ENCODE assay signal across 1 cellular context in the genomic region with DNA sequence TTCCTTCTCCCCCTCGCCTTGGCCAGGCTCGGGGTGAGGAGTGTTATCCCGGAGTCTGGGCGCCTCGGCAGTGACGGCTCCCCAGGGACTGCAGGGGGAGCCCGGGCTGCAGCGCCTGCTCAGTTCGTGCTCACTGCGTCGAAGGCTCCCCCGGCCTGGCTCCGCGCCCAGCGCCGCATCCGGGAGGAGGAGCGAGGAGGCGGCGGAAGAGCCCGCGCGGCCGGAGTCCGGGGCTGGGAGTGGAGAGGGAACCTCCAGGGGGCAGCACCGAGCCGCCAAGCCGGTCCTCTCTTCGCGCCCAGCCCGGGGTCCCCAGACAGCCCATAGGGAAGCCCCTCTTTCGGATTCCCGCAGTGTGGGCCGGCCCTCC.
TF ChIP-seq lines count a peak whose summit lies in the region.

No MANE protein-coding gene starts in this region.

TF ChIP-seq in HEK293, 187 proteins besides CTCF, POLR2A, EP300 and RAD21 (continued from another document):
- TF ChIP-seq, protein P1, sequence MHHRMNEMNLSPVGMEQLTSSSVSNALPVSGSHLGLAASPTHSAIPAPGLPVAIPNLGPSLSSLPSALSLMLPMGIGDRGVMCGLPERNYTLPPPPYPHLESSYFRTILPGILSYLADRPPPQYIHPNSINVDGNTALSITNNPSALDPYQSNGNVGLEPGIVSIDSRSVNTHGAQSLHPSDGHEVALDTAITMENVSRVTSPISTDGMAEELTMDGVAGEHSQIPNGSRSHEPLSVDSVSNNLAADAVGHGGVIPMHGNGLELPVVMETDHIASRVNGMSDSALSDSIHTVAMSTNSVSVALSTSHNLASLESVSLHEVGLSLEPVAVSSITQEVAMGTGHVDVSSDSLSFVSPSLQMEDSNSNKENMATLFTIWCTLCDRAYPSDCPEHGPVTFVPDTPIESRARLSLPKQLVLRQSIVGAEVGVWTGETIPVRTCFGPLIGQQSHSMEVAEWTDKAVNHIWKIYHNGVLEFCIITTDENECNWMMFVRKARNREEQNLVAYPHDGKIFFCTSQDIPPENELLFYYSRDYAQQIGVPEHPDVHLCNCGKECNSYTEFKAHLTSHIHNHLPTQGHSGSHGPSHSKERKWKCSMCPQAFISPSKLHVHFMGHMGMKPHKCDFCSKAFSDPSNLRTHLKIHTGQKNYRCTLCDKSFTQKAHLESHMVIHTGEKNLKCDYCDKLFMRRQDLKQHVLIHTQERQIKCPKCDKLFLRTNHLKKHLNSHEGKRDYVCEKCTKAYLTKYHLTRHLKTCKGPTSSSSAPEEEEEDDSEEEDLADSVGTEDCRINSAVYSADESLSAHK (tag by site-specific recombination; IDR thresholded peaks at IDR 0.05) = 0 out of 2 replicates have a peak, but pooled peaks have one; percentile 48
- TF ChIP-seq SP7 (tag by site-specific recombination; IDR thresholded peaks at IDR 0.05) (peak; percentile 74), ZBTB17 (tag by site-specific recombination; IDR thresholded peaks at IDR 0.05) (peak; percentile 87), EGR2 (tag by site-specific recombination; IDR thresholded peaks at IDR 0.05; ENCODE audit: low read depth) (peak; percentile 56; the same call in 1 of the 2 replicates), ZNF501 (tag by site-specific recombination; IDR thresholded peaks at IDR 0.05) (peak; percentile 73), ZNF37A (tag by site-specific recombination; IDR thresholded peaks at IDR 0.05) (no peak), ZNF169 (tag by site-specific recombination; IDR thresholded peaks at IDR 0.05) (no peak), ZNF610 (tag by site-specific recombination; IDR thresholded peaks at IDR 0.05; ENCODE audit: borderline replicate concordance) (peak; percentile 54), KLF10 (tag by site-specific recombination; IDR thresholded peaks at IDR 0.05) (peak; percentile 14; the same call in 1 of the 2 replicates), ZNF146 (tag by site-specific recombination; IDR thresholded peaks at IDR 0.05) (no peak), ZNF292 (tag by site-specific recombination; IDR thresholded peaks at IDR 0.05; ENCODE audit: borderline replicate concordance, low read depth) (no peak), ZNF157 (tag by site-specific recombination; IDR thresholded peaks at IDR 0.05) (no peak), ZNF24 (tag by site-specific recombination; IDR thresholded peaks at IDR 0.05) (0 out of 2 replicates have a peak, but pooled peaks have one; percentile 54), ZNF654 (tag by site-specific recombination; IDR thresholded peaks at IDR 0.05; ENCODE audit: low read depth) (peak; percentile 49), ZBTB1 (tag by site-specific recombination; IDR thresholded peaks at IDR 0.05) (peak; percentile 80; the same call in 1 of the 2 replicates), ZNF394 (tag by site-specific recombination; IDR thresholded peaks at IDR 0.05; ENCODE audit: borderline replicate concordance) (peak; percentile 48), ZNF335 (tag by site-specific recombination; conservative IDR thresholded peaks at IDR 0.05) (no peak), SCRT1 (tag by site-specific recombination; IDR thresholded peaks at IDR 0.05; ENCODE audit: borderline replicate concordance) (no peak)
- TF ChIP-seq, protein P2, sequence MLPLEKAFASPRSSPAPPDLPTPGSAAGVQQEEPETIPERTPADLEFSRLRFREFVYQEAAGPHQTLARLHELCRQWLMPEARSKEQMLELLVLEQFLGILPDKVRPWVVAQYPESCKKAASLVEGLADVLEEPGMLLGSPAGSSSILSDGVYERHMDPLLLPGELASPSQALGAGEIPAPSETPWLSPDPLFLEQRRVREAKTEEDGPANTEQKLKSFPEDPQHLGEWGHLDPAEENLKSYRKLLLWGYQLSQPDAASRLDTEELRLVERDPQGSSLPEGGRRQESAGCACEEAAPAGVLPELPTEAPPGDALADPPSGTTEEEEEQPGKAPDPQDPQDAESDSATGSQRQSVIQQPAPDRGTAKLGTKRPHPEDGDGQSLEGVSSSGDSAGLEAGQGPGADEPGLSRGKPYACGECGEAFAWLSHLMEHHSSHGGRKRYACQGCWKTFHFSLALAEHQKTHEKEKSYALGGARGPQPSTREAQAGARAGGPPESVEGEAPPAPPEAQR (tag by site-specific recombination; IDR thresholded peaks at IDR 0.05) = no peak
- TF ChIP-seq, protein P3, sequence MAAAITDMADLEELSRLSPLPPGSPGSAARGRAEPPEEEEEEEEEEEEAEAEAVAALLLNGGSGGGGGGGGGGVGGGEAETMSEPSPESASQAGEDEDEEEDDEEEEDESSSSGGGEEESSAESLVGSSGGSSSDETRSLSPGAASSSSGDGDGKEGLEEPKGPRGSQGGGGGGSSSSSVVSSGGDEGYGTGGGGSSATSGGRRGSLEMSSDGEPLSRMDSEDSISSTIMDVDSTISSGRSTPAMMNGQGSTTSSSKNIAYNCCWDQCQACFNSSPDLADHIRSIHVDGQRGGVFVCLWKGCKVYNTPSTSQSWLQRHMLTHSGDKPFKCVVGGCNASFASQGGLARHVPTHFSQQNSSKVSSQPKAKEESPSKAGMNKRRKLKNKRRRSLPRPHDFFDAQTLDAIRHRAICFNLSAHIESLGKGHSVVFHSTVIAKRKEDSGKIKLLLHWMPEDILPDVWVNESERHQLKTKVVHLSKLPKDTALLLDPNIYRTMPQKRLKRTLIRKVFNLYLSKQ (tag by site-specific recombination; IDR thresholded peaks at IDR 0.05; ENCODE audit: borderline replicate concordance) = no peak
- TF ChIP-seq, protein P4, sequence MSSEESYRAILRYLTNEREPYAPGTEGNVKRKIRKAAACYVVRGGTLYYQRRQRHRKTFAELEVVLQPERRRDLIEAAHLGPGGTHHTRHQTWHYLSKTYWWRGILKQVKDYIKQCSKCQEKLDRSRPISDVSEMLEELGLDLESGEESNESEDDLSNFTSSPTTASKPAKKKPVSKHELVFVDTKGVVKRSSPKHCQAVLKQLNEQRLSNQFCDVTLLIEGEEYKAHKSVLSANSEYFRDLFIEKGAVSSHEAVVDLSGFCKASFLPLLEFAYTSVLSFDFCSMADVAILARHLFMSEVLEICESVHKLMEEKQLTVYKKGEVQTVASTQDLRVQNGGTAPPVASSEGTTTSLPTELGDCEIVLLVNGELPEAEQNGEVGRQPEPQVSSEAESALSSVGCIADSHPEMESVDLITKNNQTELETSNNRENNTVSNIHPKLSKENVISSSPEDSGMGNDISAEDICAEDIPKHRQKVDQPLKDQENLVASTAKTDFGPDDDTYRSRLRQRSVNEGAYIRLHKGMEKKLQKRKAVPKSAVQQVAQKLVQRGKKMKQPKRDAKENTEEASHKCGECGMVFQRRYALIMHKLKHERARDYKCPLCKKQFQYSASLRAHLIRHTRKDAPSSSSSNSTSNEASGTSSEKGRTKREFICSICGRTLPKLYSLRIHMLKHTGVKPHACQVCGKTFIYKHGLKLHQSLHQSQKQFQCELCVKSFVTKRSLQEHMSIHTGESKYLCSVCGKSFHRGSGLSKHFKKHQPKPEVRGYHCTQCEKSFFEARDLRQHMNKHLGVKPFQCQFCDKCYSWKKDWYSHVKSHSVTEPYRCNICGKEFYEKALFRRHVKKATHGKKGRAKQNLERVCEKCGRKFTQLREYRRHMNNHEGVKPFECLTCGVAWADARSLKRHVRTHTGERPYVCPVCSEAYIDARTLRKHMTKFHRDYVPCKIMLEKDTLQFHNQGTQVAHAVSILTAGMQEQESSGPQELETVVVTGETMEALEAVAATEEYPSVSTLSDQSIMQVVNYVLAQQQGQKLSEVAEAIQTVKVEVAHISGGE (tag by site-specific recombination; conservative IDR thresholded peaks at IDR 0.05; ENCODE audit: low read depth) = peak; percentile 84
- TF ChIP-seq, protein P5, sequence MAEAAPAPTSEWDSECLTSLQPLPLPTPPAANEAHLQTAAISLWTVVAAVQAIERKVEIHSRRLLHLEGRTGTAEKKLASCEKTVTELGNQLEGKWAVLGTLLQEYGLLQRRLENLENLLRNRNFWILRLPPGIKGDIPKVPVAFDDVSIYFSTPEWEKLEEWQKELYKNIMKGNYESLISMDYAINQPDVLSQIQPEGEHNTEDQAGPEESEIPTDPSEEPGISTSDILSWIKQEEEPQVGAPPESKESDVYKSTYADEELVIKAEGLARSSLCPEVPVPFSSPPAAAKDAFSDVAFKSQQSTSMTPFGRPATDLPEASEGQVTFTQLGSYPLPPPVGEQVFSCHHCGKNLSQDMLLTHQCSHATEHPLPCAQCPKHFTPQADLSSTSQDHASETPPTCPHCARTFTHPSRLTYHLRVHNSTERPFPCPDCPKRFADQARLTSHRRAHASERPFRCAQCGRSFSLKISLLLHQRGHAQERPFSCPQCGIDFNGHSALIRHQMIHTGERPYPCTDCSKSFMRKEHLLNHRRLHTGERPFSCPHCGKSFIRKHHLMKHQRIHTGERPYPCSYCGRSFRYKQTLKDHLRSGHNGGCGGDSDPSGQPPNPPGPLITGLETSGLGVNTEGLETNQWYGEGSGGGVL (tag by site-specific recombination; IDR thresholded peaks at IDR 0.05) = peak; percentile 97
- TF ChIP-seq, protein P6, sequence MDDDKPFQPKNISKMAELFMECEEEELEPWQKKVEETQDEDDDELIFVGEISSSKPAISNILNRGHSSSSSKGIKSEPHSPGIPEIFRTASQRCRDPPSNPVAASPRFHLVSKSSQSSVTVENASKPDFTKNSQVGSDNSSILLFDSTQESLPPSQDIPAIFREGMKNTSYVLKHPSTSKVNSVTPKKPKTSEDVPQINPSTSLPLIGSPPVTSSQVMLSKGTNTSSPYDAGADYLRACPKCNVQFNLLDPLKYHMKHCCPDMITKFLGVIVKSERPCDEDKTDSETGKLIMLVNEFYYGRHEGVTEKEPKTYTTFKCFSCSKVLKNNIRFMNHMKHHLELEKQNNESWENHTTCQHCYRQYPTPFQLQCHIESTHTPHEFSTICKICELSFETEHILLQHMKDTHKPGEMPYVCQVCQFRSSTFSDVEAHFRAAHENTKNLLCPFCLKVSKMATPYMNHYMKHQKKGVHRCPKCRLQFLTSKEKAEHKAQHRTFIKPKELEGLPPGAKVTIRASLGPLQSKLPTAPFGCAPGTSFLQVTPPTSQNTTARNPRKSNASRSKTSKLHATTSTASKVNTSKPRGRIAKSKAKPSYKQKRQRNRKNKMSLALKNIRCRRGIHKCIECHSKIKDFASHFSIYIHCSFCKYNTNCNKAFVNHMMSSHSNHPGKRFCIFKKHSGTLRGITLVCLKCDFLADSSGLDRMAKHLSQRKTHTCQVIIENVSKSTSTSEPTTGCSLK (tag by site-specific recombination; IDR thresholded peaks at IDR 0.05) = no peak
- TF ChIP-seq, protein P7, sequence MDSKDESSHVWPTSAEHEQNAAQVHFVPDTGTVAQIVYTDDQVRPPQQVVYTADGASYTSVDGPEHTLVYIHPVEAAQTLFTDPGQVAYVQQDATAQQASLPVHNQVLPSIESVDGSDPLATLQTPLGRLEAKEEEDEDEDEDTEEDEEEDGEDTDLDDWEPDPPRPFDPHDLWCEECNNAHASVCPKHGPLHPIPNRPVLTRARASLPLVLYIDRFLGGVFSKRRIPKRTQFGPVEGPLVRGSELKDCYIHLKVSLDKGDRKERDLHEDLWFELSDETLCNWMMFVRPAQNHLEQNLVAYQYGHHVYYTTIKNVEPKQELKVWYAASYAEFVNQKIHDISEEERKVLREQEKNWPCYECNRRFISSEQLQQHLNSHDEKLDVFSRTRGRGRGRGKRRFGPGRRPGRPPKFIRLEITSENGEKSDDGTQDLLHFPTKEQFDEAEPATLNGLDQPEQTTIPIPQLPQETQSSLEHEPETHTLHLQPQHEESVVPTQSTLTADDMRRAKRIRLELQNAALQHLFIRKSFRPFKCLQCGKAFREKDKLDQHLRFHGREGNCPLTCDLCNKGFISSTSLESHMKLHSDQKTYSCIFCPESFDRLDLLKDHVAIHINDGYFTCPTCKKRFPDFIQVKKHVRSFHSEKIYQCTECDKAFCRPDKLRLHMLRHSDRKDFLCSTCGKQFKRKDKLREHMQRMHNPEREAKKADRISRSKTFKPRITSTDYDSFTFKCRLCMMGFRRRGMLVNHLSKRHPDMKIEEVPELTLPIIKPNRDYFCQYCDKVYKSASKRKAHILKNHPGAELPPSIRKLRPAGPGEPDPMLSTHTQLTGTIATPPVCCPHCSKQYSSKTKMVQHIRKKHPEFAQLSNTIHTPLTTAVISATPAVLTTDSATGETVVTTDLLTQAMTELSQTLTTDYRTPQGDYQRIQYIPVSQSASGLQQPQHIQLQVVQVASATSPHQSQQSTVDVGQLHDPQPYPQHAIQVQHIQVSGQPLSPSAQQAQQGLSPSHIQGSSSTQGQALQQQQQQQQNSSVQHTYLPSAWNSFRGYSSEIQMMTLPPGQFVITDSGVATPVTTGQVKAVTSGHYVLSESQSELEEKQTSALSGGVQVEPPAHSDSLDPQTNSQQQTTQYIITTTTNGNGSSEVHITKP (tag by site-specific recombination; IDR thresholded peaks at IDR 0.05) = no peak
- TF ChIP-seq, protein P8, sequence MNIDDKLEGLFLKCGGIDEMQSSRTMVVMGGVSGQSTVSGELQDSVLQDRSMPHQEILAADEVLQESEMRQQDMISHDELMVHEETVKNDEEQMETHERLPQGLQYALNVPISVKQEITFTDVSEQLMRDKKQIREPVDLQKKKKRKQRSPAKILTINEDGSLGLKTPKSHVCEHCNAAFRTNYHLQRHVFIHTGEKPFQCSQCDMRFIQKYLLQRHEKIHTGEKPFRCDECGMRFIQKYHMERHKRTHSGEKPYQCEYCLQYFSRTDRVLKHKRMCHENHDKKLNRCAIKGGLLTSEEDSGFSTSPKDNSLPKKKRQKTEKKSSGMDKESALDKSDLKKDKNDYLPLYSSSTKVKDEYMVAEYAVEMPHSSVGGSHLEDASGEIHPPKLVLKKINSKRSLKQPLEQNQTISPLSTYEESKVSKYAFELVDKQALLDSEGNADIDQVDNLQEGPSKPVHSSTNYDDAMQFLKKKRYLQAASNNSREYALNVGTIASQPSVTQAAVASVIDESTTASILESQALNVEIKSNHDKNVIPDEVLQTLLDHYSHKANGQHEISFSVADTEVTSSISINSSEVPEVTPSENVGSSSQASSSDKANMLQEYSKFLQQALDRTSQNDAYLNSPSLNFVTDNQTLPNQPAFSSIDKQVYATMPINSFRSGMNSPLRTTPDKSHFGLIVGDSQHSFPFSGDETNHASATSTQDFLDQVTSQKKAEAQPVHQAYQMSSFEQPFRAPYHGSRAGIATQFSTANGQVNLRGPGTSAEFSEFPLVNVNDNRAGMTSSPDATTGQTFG (tag by site-specific recombination; IDR thresholded peaks at IDR 0.05; ENCODE audit: borderline replicate concordance) = no peak
